Comparison of ENCODE assay signal across 19 cellular contexts in the genomic region with DNA sequence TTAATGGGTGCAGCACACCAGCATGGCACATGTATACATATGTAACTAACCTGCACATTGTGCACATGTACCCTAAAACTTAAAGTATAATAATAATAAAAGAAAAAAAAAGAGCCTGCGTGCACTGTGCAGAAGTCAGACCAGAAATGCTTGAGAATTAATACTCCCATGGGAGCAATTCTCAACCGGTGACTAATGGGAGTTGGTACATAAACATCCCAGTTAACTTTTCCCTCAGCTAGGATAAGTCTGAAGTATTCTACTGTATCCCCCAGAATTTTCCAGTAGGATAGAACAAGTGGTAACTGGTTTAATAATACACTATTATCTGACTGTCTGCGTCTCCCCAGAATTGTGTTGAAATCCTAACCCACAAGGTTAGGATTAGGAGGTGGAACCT.
DNase-seq lines count a peak whose midpoint lies in the region; ATAC-seq and TF ChIP-seq lines count a peak whose summit lies in the region.
"Had no signal": no experiment of that assay in that cellular context is flagged by ENCODE, and none has a peak within 500 bp of the region (broad histone marks: within the 10 kb centered on the region; RNA-seq: fewer than 3 reads in every experiment).

No MANE protein-coding gene starts in this region.

- peaks cover 0 to 5% (median 0%) of the 10 kb centered on the region in 8 donors for H3K9me3 Mint-ChIP-seq in CD4-positive, alpha-beta memory T cell

- no peaks in the 10 kb centered on the region for H3K27me3 Mint-ChIP-seq in CD4-positive, alpha-beta memory T cell
- H3K27me3 Mint-ChIP-seq: activated naive CD8-positive, alpha-beta T cell treated with anti-CD3 and anti-CD28 coated beads, Interleukin-2, amount 10 ng/mL, durations not matched to agents 7 days and 5 days had no signal

- H3K4me3 ChIP-seq in SJSA1: no peak overlapping the region
- H3K4me3 ChIP-seq in skeletal muscle cell (ENCODE audit: low read depth, low read length): no peak overlapping the region
- no peak overlapping the region for H3K4me3 ChIP-seq in CD4-positive, alpha-beta memory T cell (ENCODE audit: low read length in 2 of 2)
- no peak overlapping the region for H3K4me3 ChIP-seq in thyroid gland (replicated peaks in 1 of 3)
- H3K4me3 ChIP-seq: cardiac muscle cell had no signal

- H3K27ac ChIP-seq in SJSA1 (peak overlapping the region; percentile 12; the same call in 1 of the 2 replicates), thyroid gland (no peak overlapping the region), foreskin keratinocyte (no peak overlapping the region)
- no peak overlapping the region for H3K27ac ChIP-seq in CD4-positive, alpha-beta memory T cell (ENCODE audit: low read depth, low read length)
- H3K27ac ChIP-seq: cardiac muscle cell had no signal

- CTCF ChIA-PET in CD4-positive, alpha-beta memory T cell (lab: Charles Lee; ENCODE audit: partially characterized antibody): no interaction called here

- H3K27me3 ChIP-seq in SJSA1 (replicated peaks) (no peaks in the 10 kb centered on the region), thyroid gland (no peaks in the 10 kb centered on the region), foreskin keratinocyte (no peaks in the 10 kb centered on the region)
- H3K27me3 ChIP-seq in CD4-positive, alpha-beta memory T cell (ENCODE audit: insufficient read depth, low read length): no peaks in the 10 kb centered on the region
- H3K27me3 ChIP-seq: cardiac muscle cell had no signal

- H3K27ac Mint-ChIP-seq in CD4-positive, alpha-beta memory T cell: no peak overlapping the region
- H3K27ac Mint-ChIP-seq: activated naive CD8-positive, alpha-beta T cell treated with anti-CD3 and anti-CD28 coated beads, Interleukin-2, amount 10 ng/mL, durations not matched to agents 7 days and 5 days; nephron progenitor cell; stimulated activated effector memory CD8-positive, alpha-beta T cell treated with anti-CD3 and anti-CD28 coated beads, Interleukin-12 subunit alpha, Interleukin-12 subunit beta, amount 100 ng/mL, for 72 hours had no signal

- TF ChIP-seq CTCF in thyroid gland (IDR thresholded peaks at IDR 0.05) (no peak), foreskin keratinocyte (conservative IDR thresholded peaks at IDR 0.05) (no peak)

- ATAC-seq in foreskin keratinocyte: no peak
- ATAC-seq: left lobe of liver; sciatic nerve; stimulated activated effector memory CD8-positive, alpha-beta T cell treated with anti-CD3 and anti-CD28 coated beads, Interleukin-12 subunit alpha, Interleukin-12 subunit beta, amount 100 ng/mL, for 72 hours had no signal

- H3K4me3 Mint-ChIP-seq in CD4-positive, alpha-beta memory T cell: no peak overlapping the region
- H3K4me3 Mint-ChIP-seq: activated naive CD8-positive, alpha-beta T cell treated with anti-CD3 and anti-CD28 coated beads, Interleukin-2, amount 10 ng/mL, durations not matched to agents 7 days and 5 days; nephron progenitor cell; stimulated activated effector memory CD8-positive, alpha-beta T cell treated with anti-CD3 and anti-CD28 coated beads, Interleukin-12 subunit alpha, Interleukin-12 subunit beta, amount 100 ng/mL, for 72 hours had no signal

- H3K4me1 Mint-ChIP-seq in CD4-positive, alpha-beta memory T cell: peaks cover 13 to 32% (median 23%) of the 10 kb centered on the region in 4 donors

- intact Hi-C loops in CD4-positive, alpha-beta memory T cell (cut with micrococcal nuclease): no loop called here
- intact Hi-C loops in thyroid gland (cut with DNase I): no loop called here

- no peak for TF ChIP-seq POLR2A in thyroid gland (IDR thresholded peaks at IDR 0.05)

- whole genome bisulfite sequencing in thyroid gland, 2 donors: 79 to 87% methylated on average over 3 of the region's 3 CpGs

- DNase-seq in Daoy (ENCODE audit: low read depth): peak; percentile 19
- peak; percentile 37 to 46 for DNase-seq in SJSA1 (ENCODE audit: low read depth in 1 of 2, low spot score in 2 of 2)
- peak; percentile 75 for DNase-seq in fibroblast of gingiva (ENCODE audit: low read depth)
- peak; percentile 91 for DNase-seq in skeletal muscle cell (ENCODE audit: low read depth)
- no peak for DNase-seq in CD4-positive, alpha-beta memory T cell
- no peak for DNase-seq in thyroid gland
- DNase-seq in HuH-7 (ENCODE audit: low spot score): no peak
- no peak for DNase-seq in foreskin keratinocyte
- DNase-seq: activated CD4-positive, alpha-beta T cell treated with anti-CD3 and anti-CD28 coated beads for 1 hour; activated naive CD8-positive, alpha-beta T cell treated with anti-CD3 and anti-CD28 coated beads, Interleukin-2, amount 10 ng/mL, durations not matched to agents 7 days and 5 days; Calu3; glutamatergic neuron; NCI-H146; nephron progenitor cell; posterior cingulate gyrus had no signal

- H3K9me3 ChIP-seq in SJSA1 (replicated peaks) (peaks cover 4% of the 10 kb centered on the region; the same call in 1 of the 2 replicates), thyroid gland (no peaks in the 10 kb centered on the region)
- H3K9me3 ChIP-seq in CD4-positive, alpha-beta memory T cell (ENCODE audit: control insufficient read depth in 1 of 2, low read length in 2 of 2): no peaks in the 10 kb centered on the region

- H3K36me3 ChIP-seq in SJSA1: no peaks in the 10 kb centered on the region
- no peaks in the 10 kb centered on the region for H3K36me3 ChIP-seq in CD4-positive, alpha-beta memory T cell (ENCODE audit: insufficient read depth, low read length)
- no peaks in the 10 kb centered on the region for H3K36me3 ChIP-seq in thyroid gland
- H3K36me3 ChIP-seq: cardiac muscle cell had no signal

- peaks cover 27% of the 10 kb centered on the region for H3K4me1 ChIP-seq in SJSA1 (replicated peaks)
- H3K4me1 ChIP-seq in CD4-positive, alpha-beta memory T cell (ENCODE audit: insufficient read depth, low read length): peaks cover 28% of the 10 kb centered on the region
- no peaks in the 10 kb centered on the region for H3K4me1 ChIP-seq in thyroid gland
- peaks cover 6% of the 10 kb centered on the region for H3K4me1 ChIP-seq in foreskin keratinocyte

- POLR2A ChIA-PET in CD4-positive, alpha-beta memory T cell (lab: Charles Lee; ENCODE audit: partially characterized antibody): no interaction called here

- H3K36me3 Mint-ChIP-seq in CD4-positive, alpha-beta memory T cell: no peaks in the 10 kb centered on the region

Comparison
In these comparisons a context has a peak if more than half of its experiments do, and no peak if none do; other contexts are left out.
1. DNase-seq: peak in Daoy (single experiment), SJSA1 (2 of 2), fibroblast of gingiva (single experiment) and skeletal muscle cell (single experiment); none in CD4-positive, alpha-beta memory T cell (0 of 5), thyroid gland (0 of 2), HuH-7 (single experiment) and foreskin keratinocyte (0 of 2).